In genomic region chr16:1342526-1343427, GRCh38 we compare ENCODE assay signal across 8 cellular contexts. TPM values are rescaled to one million over a fixed set of nuclear protein-coding genes. Genes with fewer than 3 reads are reported as not detected.
A peak's percentile ranks its signal among the peaks of the same experiment; 100 is the strongest.
DNase-seq lines count a peak whose midpoint lies in the region; ATAC-seq and TF ChIP-seq lines count a peak whose summit lies in the region.

No MANE protein-coding gene starts in this region.

- H3K4me3 Mint-ChIP-seq in chondrocyte (ENCODE audit: unreplicated experiment) = peak overlapping the region; percentile 52

- H3K27me3 Mint-ChIP-seq in chondrocyte (ENCODE audit: low read depth) = peaks cover 5% of the 10 kb centered on the region

- TF ChIP-seq CTCF in chondrocyte (IDR thresholded peaks at IDR 0.05) = no peak

- peaks cover 14% of the 10 kb centered on the region for H3K4me1 Mint-ChIP-seq in chondrocyte (ENCODE audit: low read depth)

- no peak overlapping the region for H3K27ac Mint-ChIP-seq in chondrocyte (ENCODE audit: unreplicated experiment)

- ATAC-seq in GM19351 (IDR thresholded peaks at IDR 0.05; ENCODE audit: unreplicated experiment) (peak; percentile 90), HG03457 (IDR thresholded peaks at IDR 0.05; ENCODE audit: unreplicated experiment) (peak; percentile 61)

- H3K9me3 Mint-ChIP-seq in chondrocyte (ENCODE audit: low read depth) = no peaks in the 10 kb centered on the region

- H3K36me3 Mint-ChIP-seq in chondrocyte (ENCODE audit: low read depth) = no peaks in the 10 kb centered on the region

- DNase-seq in C1 segment of cervical spinal cord (lab: John Stamatoyannopoulos, UW) = peak in 13 of 14 donors; percentile 8 to 90 (median 65)
- peak; percentile 98 for DNase-seq in NCI-H460 (ENCODE audit: extremely low read depth, low read depth)
- peak; percentile 90 for DNase-seq in activated CD4-positive, CD25-positive, alpha-beta regulatory T cell treated with anti-CD3 and anti-CD28 coated beads, Interleukin-2, amount 50 U/mL, for 72 hours
- DNase-seq in chondrocyte (ENCODE audit: low spot score) = no peak
- DNase-seq in left kidney (ENCODE audit: low read depth, low spot score) = peak; percentile 99
- DNase-seq in stimulated activated CD4-positive, alpha-beta T cell treated with anti-CD3 and anti-CD28 coated beads, Interleukin-2, amount 100 ng/mL, for 48 hours = peak; percentile 80 to 85

RNA-seq across cellular contexts. Expression of gene TSR3, which starts 8.9 kb away (rescaled TPM):
- total RNA-seq in NCI-H460 (2014; rRNA removed; shearing (Covaris generic)) = 45.4 and 50.2 TPM in 2 replicates
- polyA plus RNA-seq in NCI-H460 (2014; cell fraction: nucleus; rRNA removed) = 82.5 and 113 TPM in 2 replicates
- 52.2 to 56.8 TPM (median 56.0 TPM) in 3 replicates for total RNA-seq in chondrocyte

RNA-seq across cellular contexts. Expression of gene GNPTG, which starts 9.0 kb away (rescaled TPM):
- 32.2 and 33.0 TPM in 2 replicates for total RNA-seq in NCI-H460 (2014; rRNA removed; shearing (Covaris generic))
- polyA plus RNA-seq in NCI-H460 (2014; cell fraction: nucleus; rRNA removed) = 54.6 and 73.9 TPM in 2 replicates
- 58.3 to 68.4 TPM (median 60.7 TPM) in 3 replicates for total RNA-seq in chondrocyte

RNA-seq across cellular contexts. Expression of gene BAIAP3, which starts 9.3 kb away (rescaled TPM):
- 0.29 and 0.89 TPM in 2 replicates for total RNA-seq in NCI-H460 (2014; rRNA removed; shearing (Covaris generic))
- 0.43 and 1.4 TPM in 2 replicates for polyA plus RNA-seq in NCI-H460 (2014; cell fraction: nucleus; rRNA removed)
- total RNA-seq in chondrocyte = 0.36 to 1.7 TPM (median 1.5 TPM) in 3 replicates

RNA-seq across cellular contexts. Expression of gene UBE2I, which starts 33.3 kb away (rescaled TPM):
- 90.5 and 120 TPM in 2 replicates for total RNA-seq in NCI-H460 (2014; rRNA removed; shearing (Covaris generic))
- polyA plus RNA-seq in NCI-H460 (2014; cell fraction: nucleus; rRNA removed) = 36.3 and 50.2 TPM in 2 replicates
- 97.9 to 110 TPM (median 105 TPM) in 3 replicates for total RNA-seq in chondrocyte
